Comparison of ENCODE assay signal across 27 cellular contexts in genomic region chr15:101547737-101548136, GRCh38.
"Had no signal": no experiment of that assay in that cellular context is flagged by ENCODE, and none has a peak within 500 bp of the region (broad histone marks: within the 10 kb centered on the region; RNA-seq: fewer than 3 reads in every experiment).

No MANE protein-coding gene starts in this region.

- H3K27ac ChIP-seq: neutrophil, ovary, parathyroid adenoma, psoas muscle, right lobe of liver, sigmoid colon, stomach, thoracic aorta, thyroid gland, tibial nerve, upper lobe of left lung, vagina had no signal

- ATAC-seq: naive thymus-derived CD8-positive, alpha-beta T cell; natural killer cell treated with Interleukin-12 subunit alpha and Interleukin-12 subunit beta and Interleukin-15 and Interleukin-18, amount 100 ng/mL, for 72 hours; psoas muscle; right cardiac atrium; right lobe of liver; stimulated activated effector memory CD8-positive, alpha-beta T cell treated with anti-CD3 and anti-CD28 coated beads, Interleukin-12 subunit alpha, Interleukin-12 subunit beta, amount 100 ng/mL, for 72 hours; stimulated activated naive B cell treated with anti-CD40 and anti-IgM and Interleukin-4, amounts not matched to agents 10 μg/mL and 1 μg/mL and 100 μg/mL, for 72 hours had no signal

- H3K9me3 ChIP-seq: neutrophil, ovary, psoas muscle, right lobe of liver, sigmoid colon, stomach, thoracic aorta, thyroid gland, upper lobe of left lung, vagina had no signal

- DNase-seq: naive thymus-derived CD8-positive, alpha-beta T cell; nephron progenitor cell; nucleus accumbens; ovary; posterior cingulate gyrus; psoas muscle; right cardiac atrium; right lobe of liver; sigmoid colon; small intestine; stimulated activated CD4-positive, alpha-beta T cell treated with anti-CD3 and anti-CD28 coated beads, Interleukin-15, amount 100 ng/mL, for 24 hours; stimulated activated CD4-positive, alpha-beta T cell treated with anti-CD3 and anti-CD28 coated beads, Interleukin-2, amount 100 ng/mL, for 24 hours; stimulated activated CD4-positive, alpha-beta T cell treated with anti-CD3 and anti-CD28 coated beads, Interleukin-2, amount 100 ng/mL, for 48 hours; stimulated activated CD4-positive, alpha-beta T cell treated with anti-CD3 and anti-CD28 coated beads, Interleukin-4, amount 100 ng/mL, for 24 hours; stimulated activated naive B cell treated with anti-CD40 and anti-IgM and Interleukin-4, amounts not matched to agents 10 μg/mL and 1 μg/mL and 100 μg/mL, for 72 hours; stimulated activated naive CD4-positive, alpha-beta T cell treated with Interleukin-2 at 50 U/mL for 16 hours; stomach; thyroid gland; trophoblast cell; upper lobe of left lung had no signal

- H3K79me2 ChIP-seq: parathyroid adenoma had no signal

- H3K4me1 ChIP-seq: parathyroid adenoma, psoas muscle, sigmoid colon, stomach, thyroid gland, tibial nerve, upper lobe of left lung, vagina had no signal

- H3K27me3 ChIP-seq: ovary, right lobe of liver, sigmoid colon, thyroid gland, upper lobe of left lung, vagina had no signal

- H3K4me3 ChIP-seq: ovary, psoas muscle, right lobe of liver, sigmoid colon, stomach, thoracic aorta, thyroid gland, tibial nerve, upper lobe of left lung, vagina had no signal

- H3K36me3 ChIP-seq: neutrophil, ovary, right lobe of liver, sigmoid colon, stomach, thoracic aorta, thyroid gland, tibial nerve, upper lobe of left lung, vagina had no signal

- H2AFZ ChIP-seq: parathyroid adenoma had no signal
